ENCODE assay signal across 15 cellular contexts in the genomic region with DNA sequence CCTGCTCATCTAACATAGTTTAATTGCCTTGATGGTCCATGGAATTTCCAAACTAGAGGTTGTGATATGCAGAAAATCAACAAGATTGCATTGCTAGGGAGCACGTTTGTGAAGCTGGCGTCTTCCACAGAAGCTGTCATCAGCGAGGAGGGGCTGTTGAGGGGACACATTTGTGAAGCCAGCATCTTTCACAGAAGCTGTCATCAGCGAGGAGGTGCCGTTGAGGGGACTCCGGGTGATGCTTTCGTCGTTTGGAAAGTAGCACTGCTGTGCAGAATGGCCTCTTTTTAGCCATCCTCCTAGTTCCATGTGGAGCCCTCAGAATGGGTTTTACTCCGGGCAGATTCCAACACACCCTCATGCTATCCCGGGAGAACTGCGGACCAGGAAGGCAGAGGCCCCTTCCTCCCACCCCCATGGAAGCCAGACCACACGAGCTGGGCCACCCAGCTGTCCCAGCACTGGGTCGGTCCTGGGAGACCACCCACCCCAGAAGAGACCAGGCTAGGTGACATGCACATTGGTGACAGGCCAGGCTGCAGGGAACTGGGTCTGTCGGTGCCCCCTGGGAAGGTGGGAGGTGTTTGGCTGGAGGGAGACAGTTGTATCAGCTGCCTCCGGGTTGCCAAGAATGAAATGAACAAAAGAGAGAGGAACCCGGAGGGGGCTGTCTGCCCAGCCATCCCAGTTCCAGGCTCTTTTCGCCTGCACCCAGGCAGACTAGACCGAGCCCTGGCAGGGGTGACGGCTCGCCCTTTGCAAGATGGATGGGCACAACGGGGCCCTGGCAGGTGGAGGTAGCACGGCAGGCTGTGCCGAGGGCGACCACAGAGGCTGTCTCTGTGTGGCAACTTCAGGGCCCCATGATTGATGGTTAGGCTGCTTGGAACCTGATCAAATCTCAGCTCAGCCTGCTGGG.
DNase-seq lines count a peak whose midpoint lies in the region; ATAC-seq and TF ChIP-seq lines count a peak whose summit lies in the region.
"Had no signal": no experiment of that assay in that cellular context is flagged by ENCODE, and none has a peak within 500 bp of the region (broad histone marks: within the 10 kb centered on the region; RNA-seq: fewer than 3 reads in every experiment).

No MANE protein-coding gene starts in this region.

- ATAC-seq in heart left ventricle: peak; percentile 90 to 93 (median 92)

- peak overlapping the region in 1 of 12 donors; percentile 47 for H3K27ac ChIP-seq in heart left ventricle
- H3K27ac ChIP-seq: esophagus muscularis mucosa, thoracic aorta had no signal

- H3K4me3 ChIP-seq in heart left ventricle: no peak overlapping the region
- H3K4me3 ChIP-seq: esophagus muscularis mucosa, thoracic aorta had no signal

- peaks cover 34% of the 10 kb centered on the region for H3K36me3 Mint-ChIP-seq in T-helper 1 cell treated with Interleukin-12 subunit alpha and Interleukin-12 subunit beta and Interleukin-4 antibody, amounts not matched to agents 30 μg/mL and 1 μg/mL, for 36 hours (ENCODE audit: low read depth)

- peak overlapping the region; percentile 75 for H3K27ac Mint-ChIP-seq in T-helper 1 cell treated with Interleukin-12 subunit alpha and Interleukin-12 subunit beta and Interleukin-4 antibody, amounts not matched to agents 30 μg/mL and 1 μg/mL, for 36 hours

- TF ChIP-seq POLR2A in heart left ventricle (IDR thresholded peaks at IDR 0.05): no peak

- H3K4me1 ChIP-seq in heart left ventricle: peaks cover 0 to 37% (median 22%) of the 10 kb centered on the region in 12 donors

- no peak for DNase-seq in T-helper 1 cell
- peak; percentile 64 for DNase-seq in NCI-H2081 treated with DMSO at 0.1 percent for 48 hours (lab: John Stamatoyannopoulos, UW)
- peak in 3 of 5 donors; percentile 63 to 74 (median 71) for DNase-seq in heart left ventricle
- peak; percentile 74 for DNase-seq in posterior vena cava (ENCODE audit: low spot score)
- no peak for DNase-seq in NCI-H2171 (lab: John Stamatoyannopoulos, UW)
- DNase-seq in GM03348 (ENCODE audit: low spot score): no peak
- no peak for DNase-seq in NCI-H1105 (lab: John Stamatoyannopoulos, UW)
- DNase-seq: 8988T, DMS79, HCEC 1CT, NCI-H1092 treated with DMSO at 0.1 percent for 48 hours, NCI-H524 treated with DMSO at 0.1 percent for 48 hours had no signal

- H3K4me3 Mint-ChIP-seq in T-helper 1 cell treated with Interleukin-12 subunit alpha and Interleukin-12 subunit beta and Interleukin-4 antibody, amounts not matched to agents 30 μg/mL and 1 μg/mL, for 36 hours: peak overlapping the region; percentile 49

- no peak for TF ChIP-seq CTCF in heart left ventricle (IDR thresholded peaks at IDR 0.05)

- H3K9me3 ChIP-seq in heart left ventricle: no peaks in the 10 kb centered on the region
- H3K9me3 ChIP-seq: esophagus muscularis mucosa, thoracic aorta had no signal

- H3K4me1 Mint-ChIP-seq in T-helper 1 cell treated with Interleukin-12 subunit alpha and Interleukin-12 subunit beta and Interleukin-4 antibody, amounts not matched to agents 30 μg/mL and 1 μg/mL, for 36 hours (ENCODE audit: low read depth): peaks cover 68% of the 10 kb centered on the region

- H3K36me3 ChIP-seq in heart left ventricle: peaks cover 0 to 7% (median 0%) of the 10 kb centered on the region in 9 donors
- H3K36me3 ChIP-seq: thoracic aorta had no signal

- no peaks in the 10 kb centered on the region for H3K27me3 ChIP-seq in heart left ventricle
- H3K27me3 ChIP-seq: esophagus muscularis mucosa had no signal

- intact Hi-C loops in heart left ventricle (cut with DNase I): loop anchor here in 1 of 10 donors (5.0 kb wide), 1 partner anchor 95 kb away; no protein-coding TSS in a partner anchor
- intact Hi-C loops in posterior vena cava (cut with DNase I): no loop called here

- H3K27me3 Mint-ChIP-seq in T-helper 1 cell treated with Interleukin-12 subunit alpha and Interleukin-12 subunit beta and Interleukin-4 antibody, amounts not matched to agents 30 μg/mL and 1 μg/mL, for 36 hours (ENCODE audit: low read depth): no peaks in the 10 kb centered on the region

- no peaks in the 10 kb centered on the region for H3K9me3 Mint-ChIP-seq in T-helper 1 cell treated with Interleukin-12 subunit alpha and Interleukin-12 subunit beta and Interleukin-4 antibody, amounts not matched to agents 30 μg/mL and 1 μg/mL, for 36 hours

- WGBS in heart left ventricle, 4 donors: 35 to 58% (median 42%) methylated on average over 16 to 24 of the region's 24 CpGs

Comparison
In these comparisons a context has a peak if more than half of its experiments do, and no peak if none do; other contexts are left out.
1. DNase-seq: peak in NCI-H2081 treated with DMSO at 0.1 percent for 48 hours (single experiment), heart left ventricle (3 of 5) and posterior vena cava (single experiment); none in T-helper 1 cell (0 of 5), NCI-H2171 (single experiment), GM03348 (single experiment) and NCI-H1105 (single experiment).